Comparison of ENCODE assay signal across 8 cellular contexts in genomic region chr4:48017108-48017527, GRCh38. TPM values are rescaled to one million over a fixed set of nuclear protein-coding genes. Genes with fewer than 3 reads are reported as not detected.
A peak's percentile ranks its signal among the peaks of the same experiment; 100 is the strongest.
DNase-seq lines count a peak whose midpoint lies in the region; ATAC-seq and TF ChIP-seq lines count a peak whose summit lies in the region.

No MANE protein-coding gene starts in this region.

- TF ChIP-seq CTCF in OCI-LY3 (IDR thresholded peaks at IDR 0.05; ENCODE audit: low read depth, low read length) (no peak), right atrium auricular region (IDR thresholded peaks at IDR 0.05) (no peak), sigmoid colon (IDR thresholded peaks at IDR 0.05) (no peak)

- H3K36me3 Mint-ChIP-seq in activated naive CD4-positive, alpha-beta T cell treated with anti-CD3 and anti-CD28 coated beads, Interleukin-2, amount 50 U/mL, for 72 hours = peaks cover under 1 to 2% of the 10 kb centered on the region in 2 donors

- TF ChIP-seq POLR2A in sigmoid colon (IDR thresholded peaks at IDR 0.05) = no peak

- peak overlapping the region; percentile 83 for H3K4me2 ChIP-seq in OCI-LY3 (ENCODE audit: low read length)

- H2AFZ ChIP-seq in OCI-LY3 (ENCODE audit: low read depth, low read length) = peak overlapping the region; percentile 69; the same call in 1 of the 2 replicates

- H3K27ac ChIP-seq in OCI-LY3 (ENCODE audit: low read length) = no peak overlapping the region
- peak overlapping the region; percentile 63 to 85 for H3K27ac ChIP-seq in right atrium auricular region
- no peak overlapping the region for H3K27ac ChIP-seq in sigmoid colon

- H3K79me2 ChIP-seq in OCI-LY3 (ENCODE audit: low read length) = 0 out of 2 replicates have a peak, but pooled peaks cover 4% of the 10 kb centered on the region

- H3K4me1 ChIP-seq in OCI-LY3 (ENCODE audit: low read length) (peaks cover 20% of the 10 kb centered on the region), right atrium auricular region (peaks cover 0 to 18% of the 10 kb centered on the region in 2 donors), sigmoid colon (peaks cover 0 to 17% (median 13%) of the 10 kb centered on the region in 4 donors)

- 0 to 1% methylated on average over 33 of the region's 33 CpGs for WGBS in sigmoid colon, 2 donors

- H3K9me3 Mint-ChIP-seq in activated naive CD4-positive, alpha-beta T cell treated with anti-CD3 and anti-CD28 coated beads, Interleukin-2, amount 50 U/mL, for 72 hours = no peaks in the 10 kb centered on the region

- no peaks in the 10 kb centered on the region for H4K20me1 ChIP-seq in OCI-LY3 (ENCODE audit: insufficient read depth, low read length)

- H3K9me3 ChIP-seq in OCI-LY3 (ENCODE audit: insufficient read depth, low read length) (0 out of 2 replicates have a peak, but pooled peaks cover 4% of the 10 kb centered on the region), right atrium auricular region (no peaks in the 10 kb centered on the region), sigmoid colon (no peaks in the 10 kb centered on the region)

- intact Hi-C loops in sigmoid colon (cut with DNase I) = loop anchor here (5.0 kb wide), 1 partner anchor 70 kb away; no protein-coding TSS in a partner anchor

- peak; percentile 51 to 57 for ATAC-seq in activated naive CD4-positive, alpha-beta T cell treated with anti-CD3 and anti-CD28 coated beads, Interleukin-2, amount 50 U/mL, for 72 hours
- no peak for ATAC-seq in HG03354 (IDR thresholded peaks at IDR 0.05; ENCODE audit: poor library complexity, severe bottlenecking, unreplicated experiment)

- H3K9ac ChIP-seq in OCI-LY3 (ENCODE audit: low read length) = peak overlapping the region; percentile 72; the same call in 1 of the 2 replicates

- H3K27me3 ChIP-seq in OCI-LY3 (ENCODE audit: low read depth, low read length) = no peaks in the 10 kb centered on the region
- peaks cover 0 to 4% of the 10 kb centered on the region in 2 donors for H3K27me3 ChIP-seq in right atrium auricular region
- H3K27me3 ChIP-seq in sigmoid colon = peaks cover 0 to 10% (median 3%) of the 10 kb centered on the region in 3 donors

- peak overlapping the region; percentile 87 for H3K4me3 ChIP-seq in OCI-LY3 (ENCODE audit: low read length)
- H3K4me3 ChIP-seq in right atrium auricular region = peak overlapping the region; percentile 66 to 68
- H3K4me3 ChIP-seq in sigmoid colon = peak overlapping the region; percentile 43 to 61 (median 52)

- peak; percentile 36 for DNase-seq in activated CD4-positive, CD25-positive, alpha-beta regulatory T cell treated with anti-CD3 and anti-CD28 coated beads, Interleukin-2, amount 50 U/mL, for 72 hours
- no peak for DNase-seq in activated CD4-positive, CD25-positive, alpha-beta regulatory T cell (lab: John Stamatoyannopoulos, UW)
- DNase-seq in activated naive CD4-positive, alpha-beta T cell treated with anti-CD3 and anti-CD28 coated beads, Interleukin-2, amount 50 U/mL, for 72 hours (ENCODE audit: low spot score in 2 of 2) = peak; percentile 25 to 66
- DNase-seq in right atrium auricular region (ENCODE audit: low spot score) = no peak
- peak; percentile 64 for DNase-seq in sigmoid colon
- DNase-seq in RPMI8226 = no peak

- no peak for TF ChIP-seq EP300 in sigmoid colon (IDR thresholded peaks at IDR 0.05)

- H3K36me3 ChIP-seq in OCI-LY3 (replicated peaks; ENCODE audit: low read depth, low read length) = peaks cover 22% of the 10 kb centered on the region
- no peaks in the 10 kb centered on the region for H3K36me3 ChIP-seq in right atrium auricular region
- no peaks in the 10 kb centered on the region for H3K36me3 ChIP-seq in sigmoid colon

- peak overlapping the region in 1 of 2 donors; percentile 50 for H3K27ac Mint-ChIP-seq in activated naive CD4-positive, alpha-beta T cell treated with anti-CD3 and anti-CD28 coated beads, Interleukin-2, amount 50 U/mL, for 72 hours

RNA-seq across cellular contexts. Expression of gene NIPAL1, which starts 0.5 kb away (rescaled TPM):
- total RNA-seq in activated naive CD4-positive, alpha-beta T cell treated with anti-CD3 and anti-CD28 coated beads, Interleukin-2, amount 50 U/mL, for 72 hours = 1 to 10 TPM; 1.3 to 3.9 TPM
- total RNA-seq in right atrium auricular region (1 to 10 TPM in 1 of 2 donors, under 1 TPM in 1; 0.63 to 1.4 TPM), sigmoid colon (under 1 TPM in 3 of 4 donors, not detected in 1; 0.33 to 0.81 (median 0.36) TPM)
- polyA plus RNA-seq in sigmoid colon = 1 to 10 TPM; 5.8 to 8.6 (median 6.6) TPM

RNA-seq across cellular contexts. Expression of gene CNGA1, which starts 0.6 kb away (rescaled TPM):
- total RNA-seq in activated naive CD4-positive, alpha-beta T cell treated with anti-CD3 and anti-CD28 coated beads, Interleukin-2, amount 50 U/mL, for 72 hours = under 1 TPM; 0.27 to 0.55 TPM
- total RNA-seq in right atrium auricular region (under 1 TPM in 1 of 2 donors, not detected in 1; 0.24 TPM), sigmoid colon (under 1 TPM in 1 of 4 donors, not detected in 3; 0.16 TPM)
- 1 to 10 TPM in 2 of 3 donors, under 1 TPM in 1; 0.90 to 3.0 (median 2.4) TPM for polyA plus RNA-seq in sigmoid colon

Comparison
In these comparisons a context has a peak if more than half of its experiments do, and no peak if none do; other contexts are left out.
1. DNase-seq: peak in activated CD4-positive, CD25-positive, alpha-beta regulatory T cell treated with anti-CD3 and anti-CD28 coated beads, Interleukin-2, amount 50 U/mL, for 72 hours (single experiment), activated naive CD4-positive, alpha-beta T cell treated with anti-CD3 and anti-CD28 coated beads, Interleukin-2, amount 50 U/mL, for 72 hours (2 of 2) and sigmoid colon (single experiment); none in activated CD4-positive, CD25-positive, alpha-beta regulatory T cell (0 of 4), right atrium auricular region (single experiment) and RPMI8226 (single experiment).
2. H3K27ac ChIP-seq: peak in right atrium auricular region (2 of 2); none in OCI-LY3 (single experiment) and sigmoid colon (0 of 4).
3. Peak in every context shown above with its lines, with median percentiles within 50 percentile points of each other: H3K4me3 ChIP-seq.